1 cellular context compared by ENCODE assay signal in genomic region chr1:115227683-115228082, GRCh38.
TF ChIP-seq lines count a peak whose summit lies in the region.

No MANE protein-coding gene starts in this region.

TF ChIP-seq in WTC11, 78 proteins besides CTCF, POLR2A, EP300 and RAD21 (continued from another document):
- no peak for TF ChIP-seq ZNF425 (CRISPR knock-in tag; conservative IDR thresholded peaks at IDR 0.05)
- TF ChIP-seq, protein P1, sequence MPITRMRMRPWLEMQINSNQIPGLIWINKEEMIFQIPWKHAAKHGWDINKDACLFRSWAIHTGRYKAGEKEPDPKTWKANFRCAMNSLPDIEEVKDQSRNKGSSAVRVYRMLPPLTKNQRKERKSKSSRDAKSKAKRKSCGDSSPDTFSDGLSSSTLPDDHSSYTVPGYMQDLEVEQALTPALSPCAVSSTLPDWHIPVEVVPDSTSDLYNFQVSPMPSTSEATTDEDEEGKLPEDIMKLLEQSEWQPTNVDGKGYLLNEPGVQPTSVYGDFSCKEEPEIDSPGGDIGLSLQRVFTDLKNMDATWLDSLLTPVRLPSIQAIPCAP (CRISPR knock-in tag; IDR thresholded peaks at IDR 0.05) = no peak
- no peak for TF ChIP-seq JUN (CRISPR knock-in tag; IDR thresholded peaks at IDR 0.05)
- TF ChIP-seq JAZF1 (CRISPR knock-in tag; IDR thresholded peaks at IDR 0.05) = no peak
- no peak for TF ChIP-seq ARID4B (CRISPR knock-in tag; IDR thresholded peaks at IDR 0.05; ENCODE audit: borderline replicate concordance)
- no peak for TF ChIP-seq AFF4 (CRISPR knock-in tag; IDR thresholded peaks at IDR 0.05; ENCODE audit: borderline replicate concordance)
- TF ChIP-seq TP53 (CRISPR knock-in tag; IDR thresholded peaks at IDR 0.05) = no peak
- TF ChIP-seq MYBL2 (CRISPR knock-in tag; IDR thresholded peaks at IDR 0.05) = no peak
- no peak for TF ChIP-seq SMAD3 (CRISPR knock-in tag; IDR thresholded peaks at IDR 0.05; ENCODE audit: borderline replicate concordance)
